22 cellular contexts compared by ENCODE assay signal in the genomic region with DNA sequence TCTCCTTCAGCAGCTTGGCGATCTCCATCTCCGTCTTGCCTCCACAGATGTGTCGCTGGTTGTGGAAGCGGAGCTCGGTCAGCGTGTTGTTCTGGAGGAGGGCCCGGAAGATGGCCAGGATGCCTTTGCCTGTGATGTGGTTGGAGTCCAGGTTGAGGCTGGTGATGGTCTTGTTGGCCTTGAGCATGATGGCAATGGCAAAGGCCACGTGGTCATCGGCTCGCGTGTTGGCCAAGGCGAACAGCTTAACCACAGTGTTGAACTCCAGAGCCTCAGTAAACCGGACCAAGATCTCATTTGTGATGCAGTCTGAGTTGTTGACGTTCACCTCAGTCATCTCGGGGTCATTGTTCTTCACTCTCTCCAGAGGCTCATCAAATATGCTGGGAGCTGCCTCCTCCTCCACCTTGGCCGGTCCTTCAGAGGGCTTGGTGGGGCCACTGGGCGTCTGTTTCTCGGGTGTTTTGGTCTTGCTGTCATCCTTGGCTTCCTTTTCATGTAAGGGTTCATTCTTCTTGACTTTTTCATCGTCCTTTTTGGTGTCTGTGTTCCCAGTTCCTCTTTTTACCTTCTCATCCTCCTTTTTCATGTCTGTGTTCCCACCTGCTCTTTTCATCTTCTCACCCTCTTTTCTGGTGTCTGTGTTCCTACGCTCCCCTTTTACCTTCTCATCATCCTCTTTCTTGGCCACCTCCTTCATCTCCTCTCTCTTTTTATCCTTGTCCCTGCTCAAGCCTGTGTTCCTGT. TPM values are rescaled to one million over a fixed set of nuclear protein-coding genes. Genes with fewer than 3 reads are reported as not detected.
DNase-seq lines count a peak whose midpoint lies in the region; ATAC-seq, FAIRE-seq and TF ChIP-seq lines count a peak whose summit lies in the region.
"Had no signal": no experiment of that assay in that cellular context is flagged by ENCODE, and none has a peak within 500 bp of the region (broad histone marks: within the 10 kb centered on the region; RNA-seq: fewer than 3 reads in every experiment).

No MANE protein-coding gene starts in this region.

- H3K9me3 ChIP-seq in gastroesophageal sphincter (no peaks in the 10 kb centered on the region), sigmoid colon (no peaks in the 10 kb centered on the region), uterus (no peaks in the 10 kb centered on the region)
- H3K9me3 ChIP-seq: suprapubic skin had no signal

- 57 to 81% methylated on average over 7 to 19 of the region's 20 CpGs for WGBS in gastroesophageal sphincter (ENCODE audit: low coverage in 1 of 2), 2 donors
- WGBS in sigmoid colon, 2 donors = 89 to 90% methylated on average over 20 of the region's 20 CpGs

- H3K27me3 Mint-ChIP-seq in activated naive CD8-positive, alpha-beta T cell treated with anti-CD3 and anti-CD28 coated beads, Interleukin-2, amount 10 ng/mL, durations not matched to agents 7 days and 5 days = peaks cover 14% of the 10 kb centered on the region
- peaks cover 4% of the 10 kb centered on the region for H3K27me3 Mint-ChIP-seq in activated naive CD8-positive, alpha-beta T cell treated with anti-CD3 and anti-CD28 coated beads, Interleukin-2, amount 50 U/mL, for 24 hours

- H3K9me3 Mint-ChIP-seq in activated naive CD8-positive, alpha-beta T cell treated with anti-CD3 and anti-CD28 coated beads, Interleukin-2, amount 10 ng/mL, durations not matched to agents 7 days and 5 days = no peaks in the 10 kb centered on the region
- H3K9me3 Mint-ChIP-seq in activated naive CD8-positive, alpha-beta T cell treated with anti-CD3 and anti-CD28 coated beads, Interleukin-2, amount 50 U/mL, for 24 hours = no peaks in the 10 kb centered on the region
- H3K9me3 Mint-ChIP-seq: activated CD4-positive, alpha-beta memory T cell treated with anti-CD3 and anti-CD28 coated beads, Interleukin-2, amount 10 ng/mL, durations not matched to agents 7 days and 5 days; CD8-positive, alpha-beta memory T cell; effector memory CD8-positive, alpha-beta T cell had no signal

- H3K4me1 ChIP-seq in gastroesophageal sphincter = peaks cover 23 to 99% (median 54%) of the 10 kb centered on the region in 3 donors
- peaks cover 0 to 98% (median 85%) of the 10 kb centered on the region in 4 donors for H3K4me1 ChIP-seq in sigmoid colon
- peaks cover 9 to 14% of the 10 kb centered on the region in 2 donors for H3K4me1 ChIP-seq in uterus

- POLR2A ChIA-PET in activated naive CD8-positive, alpha-beta T cell treated with anti-CD3 and anti-CD28 coated beads, Interleukin-2, amount 10 ng/mL, durations not matched to agents 7 days and 5 days (lab: Charles Lee) = no interaction called here

- no peak for TF ChIP-seq CTCF in gastroesophageal sphincter (IDR thresholded peaks at IDR 0.05)
- no peak for TF ChIP-seq CTCF in sigmoid colon (IDR thresholded peaks at IDR 0.05)
- no peak for TF ChIP-seq CTCF in uterus (IDR thresholded peaks at IDR 0.05)

- TF ChIP-seq POLR2A in gastroesophageal sphincter (IDR thresholded peaks at IDR 0.05) (no peak), sigmoid colon (IDR thresholded peaks at IDR 0.05) (no peak), uterus (IDR thresholded peaks at IDR 0.05) (no peak), GM12892 (IDR thresholded peaks at IDR 0.05; ENCODE audit: low read depth, low read length) (no peak)

- H3K4me3 ChIP-seq in gastroesophageal sphincter (no peak overlapping the region), sigmoid colon (no peak overlapping the region), uterus (no peak overlapping the region)
- H3K4me3 ChIP-seq: suprapubic skin had no signal

- peak overlapping the region; percentile 88 to 95 (median 92) for H3K27ac ChIP-seq in gastroesophageal sphincter
- H3K27ac ChIP-seq in sigmoid colon = peak overlapping the region; percentile 81 to 97 (median 88)
- peak overlapping the region; percentile 82 to 85 for H3K27ac ChIP-seq in uterus
- H3K27ac ChIP-seq: suprapubic skin had no signal

- ATAC-seq in activated naive CD8-positive, alpha-beta T cell treated with anti-CD3 and anti-CD28 coated beads, Interleukin-2, amount 10 ng/mL, durations not matched to agents 7 days and 5 days (ENCODE audit: low read depth) = no peak
- ATAC-seq in activated naive CD8-positive, alpha-beta T cell treated with anti-CD3 and anti-CD28 coated beads, Interleukin-2, amount 50 U/mL, for 24 hours = no peak
- no peak for ATAC-seq in gastroesophageal sphincter
- ATAC-seq in GM21717 (IDR thresholded peaks at IDR 0.05; ENCODE audit: unreplicated experiment) = no peak
- ATAC-seq: effector memory CD8-positive, alpha-beta T cell; sciatic nerve had no signal

- no peaks in the 10 kb centered on the region for H3K36me3 Mint-ChIP-seq in activated naive CD8-positive, alpha-beta T cell treated with anti-CD3 and anti-CD28 coated beads, Interleukin-2, amount 10 ng/mL, durations not matched to agents 7 days and 5 days
- no peaks in the 10 kb centered on the region for H3K36me3 Mint-ChIP-seq in activated naive CD8-positive, alpha-beta T cell treated with anti-CD3 and anti-CD28 coated beads, Interleukin-2, amount 50 U/mL, for 24 hours (ENCODE audit: low read depth)
- H3K36me3 Mint-ChIP-seq: CD8-positive, alpha-beta memory T cell; naive B cell had no signal

- H3K27me3 ChIP-seq in gastroesophageal sphincter (no peaks in the 10 kb centered on the region), sigmoid colon (no peaks in the 10 kb centered on the region), uterus (no peaks in the 10 kb centered on the region)
- H3K27me3 ChIP-seq: suprapubic skin had no signal

- peaks cover 10% of the 10 kb centered on the region for H3K4me1 Mint-ChIP-seq in activated naive CD8-positive, alpha-beta T cell treated with anti-CD3 and anti-CD28 coated beads, Interleukin-2, amount 10 ng/mL, durations not matched to agents 7 days and 5 days
- peaks cover 7% of the 10 kb centered on the region for H3K4me1 Mint-ChIP-seq in activated naive CD8-positive, alpha-beta T cell treated with anti-CD3 and anti-CD28 coated beads, Interleukin-2, amount 50 U/mL, for 24 hours

- peak overlapping the region; percentile 37 for H3K27ac Mint-ChIP-seq in activated naive CD8-positive, alpha-beta T cell treated with anti-CD3 and anti-CD28 coated beads, Interleukin-2, amount 10 ng/mL, durations not matched to agents 7 days and 5 days
- H3K27ac Mint-ChIP-seq in activated naive CD8-positive, alpha-beta T cell treated with anti-CD3 and anti-CD28 coated beads, Interleukin-2, amount 50 U/mL, for 24 hours = no peak overlapping the region
- H3K27ac Mint-ChIP-seq: activated CD4-positive, alpha-beta memory T cell treated with anti-CD3 and anti-CD28 coated beads, Interleukin-2, amount 10 ng/mL, durations not matched to agents 7 days and 5 days; effector memory CD8-positive, alpha-beta T cell had no signal

- H3K4me3 Mint-ChIP-seq in activated naive CD8-positive, alpha-beta T cell treated with anti-CD3 and anti-CD28 coated beads, Interleukin-2, amount 10 ng/mL, durations not matched to agents 7 days and 5 days = no peak overlapping the region
- no peak overlapping the region for H3K4me3 Mint-ChIP-seq in activated naive CD8-positive, alpha-beta T cell treated with anti-CD3 and anti-CD28 coated beads, Interleukin-2, amount 50 U/mL, for 24 hours
- H3K4me3 Mint-ChIP-seq: activated CD4-positive, alpha-beta memory T cell treated with anti-CD3 and anti-CD28 coated beads, Interleukin-2, amount 10 ng/mL, durations not matched to agents 7 days and 5 days; CD8-positive, alpha-beta memory T cell; effector memory CD8-positive, alpha-beta T cell had no signal

- DNase-seq in activated naive CD8-positive, alpha-beta T cell treated with anti-CD3 and anti-CD28 coated beads, Interleukin-2, amount 10 ng/mL, durations not matched to agents 7 days and 5 days = no peak
- DNase-seq in activated naive CD8-positive, alpha-beta T cell treated with anti-CD3 and anti-CD28 coated beads, Interleukin-2, amount 50 U/mL, for 24 hours = no peak
- DNase-seq in sigmoid colon = no peak
- DNase-seq in uterus = peak in 1 of 2 donors; percentile 31
- no peak for DNase-seq in GM12892 (ENCODE audit: insufficient read length)
- no peak for DNase-seq in HuH-7.5 (ENCODE audit: low spot score)
- DNase-seq: 8988T; activated CD4-positive, alpha-beta memory T cell treated with anti-CD3 and anti-CD28 coated beads, Interleukin-2, amount 10 ng/mL, durations not matched to agents 7 days and 5 days; activated gamma-delta T cell; amygdala; CD8-positive, alpha-beta memory T cell; effector memory CD8-positive, alpha-beta T cell; naive B cell; NCI-H1694 treated with DMSO at 0.1 percent for 48 hours; NCI-H2227 treated with DMSO at 0.1 percent for 48 hours; NCI-H748 treated with DMSO at 0.1 percent for 48 hours had no signal

- FAIRE-seq in GM12892 (lab: Jason Lieb, UNC) = no peak
- FAIRE-seq: G401.6 had no signal

- H3K36me3 ChIP-seq in gastroesophageal sphincter (peaks cover 0 to 40% of the 10 kb centered on the region in 2 donors), sigmoid colon (peaks cover 28 to 48% (median 34%) of the 10 kb centered on the region in 4 donors), uterus (no peaks in the 10 kb centered on the region)
- H3K36me3 ChIP-seq: suprapubic skin had no signal

- intact Hi-C loops in sigmoid colon (cut with DNase I) = loop anchor here (10.0 kb wide), 1 partner anchor 235 kb away; no protein-coding TSS in a partner anchor
- intact Hi-C loops in uterus (cut with DNase I; ENCODE audit: low total_unique reads) = no loop called here

- TF ChIP-seq EP300 in gastroesophageal sphincter (IDR thresholded peaks at IDR 0.05) (no peak), sigmoid colon (IDR thresholded peaks at IDR 0.05) (no peak)

RNA-seq across cellular contexts. Expression of gene SHISA4, which starts 11.2 kb away (rescaled TPM):
- under 1 TPM in 1 of 2 experiments, not detected in 1; 0.23 TPM for total RNA-seq in activated naive CD8-positive, alpha-beta T cell treated with anti-CD3 and anti-CD28 coated beads, Interleukin-2, amount 10 ng/mL, durations not matched to agents 7 days and 5 days
- total RNA-seq in gastroesophageal sphincter = 10 to 100 TPM; 18.9 to 35.8 (median 29.3) TPM
- total RNA-seq in sigmoid colon = 10 to 100 TPM; 12.7 to 23.7 (median 19.3) TPM
- polyA plus RNA-seq in sigmoid colon = 1 to 10 TPM; 3.5 to 6.1 (median 3.6) TPM
- 10 to 100 TPM in 2 of 4 donors, 1 to 10 TPM in 2; 2.1 to 52.8 (median 12.0) TPM for total RNA-seq in uterus
- polyA plus RNA-seq in GM12892 (2012; ENCODE audit: missing spikeins) = not detected

RNA-seq across cellular contexts. Expression of gene LMOD1, which starts 46.5 kb away (rescaled TPM):
- not detected for total RNA-seq in activated naive CD8-positive, alpha-beta T cell treated with anti-CD3 and anti-CD28 coated beads, Interleukin-2, amount 10 ng/mL, durations not matched to agents 7 days and 5 days
- total RNA-seq in gastroesophageal sphincter = 1,000 to 10,000 TPM; 1,267 to 1,570 (median 1,475) TPM
- 1,000 to 10,000 TPM in 1 of 4 donors, 100 to 1,000 TPM in 3; 633 to 1,011 (median 785) TPM for total RNA-seq in sigmoid colon
- 10 to 100 TPM in 2 of 3 donors, 1 to 10 TPM in 1; 4.9 to 75.0 (median 15.6) TPM for polyA plus RNA-seq in sigmoid colon
- 100 to 1,000 TPM in 3 of 4 donors, 10 to 100 TPM in 1; 38.9 to 377 (median 147) TPM for total RNA-seq in uterus
- polyA plus RNA-seq in GM12892 (2012; ENCODE audit: missing spikeins) = not detected
- total RNA-seq: activated CD4-positive, alpha-beta memory T cell treated with anti-CD3 and anti-CD28 coated beads, Interleukin-2, amount 10 ng/mL, durations not matched to agents 7 days and 5 days; CD8-positive, alpha-beta memory T cell; HT-29 had no signal
- polyA plus RNA-seq: CD8-positive, alpha-beta memory T cell had no signal

RNA-seq across cellular contexts. Expression of gene TIMM17A, which starts 55.4 kb away (rescaled TPM):
- 10 to 100 TPM; 34.0 to 39.5 TPM for total RNA-seq in activated naive CD8-positive, alpha-beta T cell treated with anti-CD3 and anti-CD28 coated beads, Interleukin-2, amount 10 ng/mL, durations not matched to agents 7 days and 5 days
- total RNA-seq in gastroesophageal sphincter = 10 to 100 TPM; 37.8 to 40.9 (median 38.5) TPM
- total RNA-seq in sigmoid colon = 10 to 100 TPM; 23.3 to 56.7 (median 38.4) TPM
- 10 to 100 TPM; 48.6 to 71.4 (median 57.7) TPM for polyA plus RNA-seq in sigmoid colon
- 10 to 100 TPM; 18.7 to 34.9 (median 29.7) TPM for total RNA-seq in uterus
- 77.1 TPM for polyA plus RNA-seq in GM12892 (2012; ENCODE audit: missing spikeins)

Comparison
In these comparisons a context has a peak if more than half of its experiments do, and no peak if none do; other contexts are left out.
1. RNA of gene LMOD1, which starts 46.5 kb away (total RNA-seq): 1,267 to 1,570 TPM in gastroesophageal sphincter, 633 to 1,011 TPM in sigmoid colon and 38.9 to 377 TPM in uterus; not detected in activated naive CD8-positive, alpha-beta T cell treated with anti-CD3 and anti-CD28 coated beads, Interleukin-2, amount 10 ng/mL, durations not matched to agents 7 days and 5 days; every median in the first group is over 10 times any median in the second.
2. Peak in every context shown above with its lines, with median percentiles within 50 percentile points of each other: H3K27ac ChIP-seq.